16 cellular contexts compared by ENCODE assay signal in genomic region chr3:139281512-139282196, GRCh38.
A peak's percentile ranks its signal among the peaks of the same experiment; 100 is the strongest.
DNase-seq lines count a peak whose midpoint lies in the region; ATAC-seq, FAIRE-seq and TF ChIP-seq lines count a peak whose summit lies in the region.
"Had no signal": no experiment of that assay in that cellular context is flagged by ENCODE, and none has a peak within 500 bp of the region (broad histone marks: within the 10 kb centered on the region; RNA-seq: fewer than 3 reads in every experiment).

No MANE protein-coding gene starts in this region.

- H3K9me2 ChIP-seq in GM23248 (ENCODE audit: insufficient read depth), result no peaks in the 10 kb centered on the region

- H3K79me2 ChIP-seq in GM23248 (ENCODE audit: insufficient read depth) (no peaks in the 10 kb centered on the region), keratinocyte (ENCODE audit: control insufficient read depth, insufficient read depth, low read length) (no peaks in the 10 kb centered on the region)

- POLR2A ChIA-PET in activated CD4-positive, alpha-beta memory T cell treated with anti-CD3 and anti-CD28 coated beads for 36 hours (lab: Charles Lee), result no interaction called here
- POLR2A ChIA-PET in CD8-positive, alpha-beta T cell (lab: Charles Lee), result no interaction called here

- TF ChIP-seq CTCF in RWPE2 (IDR thresholded peaks at IDR 0.05; ENCODE audit: poor library complexity, severe bottlenecking) (no peak), keratinocyte (optimal IDR thresholded peaks at IDR 0.05 in 1 of 3, IDR thresholded peaks at IDR 0.05 in 1 of 3, conservative IDR thresholded peaks at IDR 0.05 in 1 of 3; ENCODE audit: extremely low read depth in 1 of 3, insufficient read depth in 2 of 3, low read length in 3 of 3) (no peak)
- no peak for TF ChIP-seq CTCF in CD8-positive, alpha-beta T cell (IDR thresholded peaks at IDR 0.05)

- dilution Hi-C loops in keratinocyte (cut with MboI; ENCODE audit: extremely low pct_ligation_motif_present, low sequenced_read_pairs), result no loop called here

- FAIRE-seq in keratinocyte (lab: Jason Lieb, UNC), result no peak
- FAIRE-seq: frontal cortex had no signal

- peak; percentile 81 for DNase-seq in AG20443 (ENCODE audit: low spot score)
- DNase-seq in GM23248, result peak; percentile 91
- DNase-seq in RWPE2 (ENCODE audit: low spot score), result no peak
- DNase-seq in keratinocyte (ENCODE audit: low read depth, low spot score), result no peak
- no peak for DNase-seq in activated CD4-positive, alpha-beta memory T cell treated with anti-CD3 and anti-CD28 coated beads for 36 hours
- no peak for DNase-seq in kidney tubule cell (ENCODE audit: low spot score)
- DNase-seq in CD8-positive, alpha-beta T cell, result no peak
- no peak for DNase-seq in GM19240 (ENCODE audit: insufficient read length, low spot score)
- DNase-seq: activated CD4-positive, alpha-beta T cell treated with anti-CD3 and anti-CD28 coated beads for 1 hour; activated T-cell treated with anti-CD3 and anti-CD28 coated beads, Interleukin-2, amount 50 U/mL, for 24 hours; amniotic stem cell; CD4-positive, CD25-positive, alpha-beta regulatory T cell; naive thymus-derived CD4-positive, alpha-beta T cell; NCI-H1092 treated with DMSO at 0.1 percent for 48 hours had no signal

- intact Hi-C loops in activated CD4-positive, alpha-beta memory T cell treated with anti-CD3 and anti-CD28 coated beads for 36 hours (cut with micrococcal nuclease), result no loop called here
- intact Hi-C loops in CD8-positive, alpha-beta T cell (cut with DNase I, micrococcal nuclease), result no loop called here

- H4K20me1 ChIP-seq in GM23248 (ENCODE audit: insufficient read depth) (no peaks in the 10 kb centered on the region), keratinocyte (ENCODE audit: control insufficient read depth, extremely low read depth, insufficient read depth, low read length) (no peaks in the 10 kb centered on the region)

- H3K27me3 ChIP-seq in GM23248 (replicated peaks; ENCODE audit: insufficient read depth) (no peaks in the 10 kb centered on the region), RWPE2 (ENCODE audit: insufficient read depth, poor library complexity, severe bottlenecking) (no peaks in the 10 kb centered on the region), keratinocyte (ENCODE audit: control insufficient read depth, extremely low read depth, insufficient read depth, low read length) (peaks cover 18% of the 10 kb centered on the region)
- no peaks in the 10 kb centered on the region for H3K27me3 ChIP-seq in CD8-positive, alpha-beta T cell (ENCODE audit: insufficient read depth, low read length)

- H3K9ac ChIP-seq in GM23248 (peak overlapping the region; percentile 67), keratinocyte (ENCODE audit: control insufficient read depth, extremely low read depth, insufficient read depth, low read length) (no peak overlapping the region)

- H3K9me3 ChIP-seq in GM23248 (ENCODE audit: low read depth) (no peaks in the 10 kb centered on the region), RWPE2 (ENCODE audit: severe bottlenecking) (no peaks in the 10 kb centered on the region), keratinocyte (ENCODE audit: control insufficient read depth, low read depth, low read length) (no peaks in the 10 kb centered on the region)
- H3K9me3 ChIP-seq in CD8-positive, alpha-beta T cell (ENCODE audit: low read length), result no peaks in the 10 kb centered on the region

- peak overlapping the region; percentile 56 for H3K4me3 ChIP-seq in GM23248
- no peak overlapping the region for H3K4me3 ChIP-seq in RWPE2 (ENCODE audit: severe bottlenecking)
- H3K4me3 ChIP-seq in keratinocyte (ENCODE audit: control insufficient read depth in 2 of 3, extremely low read depth in 1 of 3, insufficient read depth in 2 of 3, low read depth in 1 of 3, low read length in 3 of 3), result no peak overlapping the region
- no peak overlapping the region for H3K4me3 ChIP-seq in CD8-positive, alpha-beta T cell (ENCODE audit: low read depth, low read length)

- CTCF ChIA-PET in activated CD4-positive, alpha-beta memory T cell treated with anti-CD3 and anti-CD28 coated beads for 36 hours (lab: Charles Lee), result no interaction called here
- CTCF ChIA-PET in CD8-positive, alpha-beta T cell (lab: Charles Lee), result no interaction called here

- no peak overlapping the region for H3K27ac Mint-ChIP-seq in activated CD4-positive, alpha-beta memory T cell treated with anti-CD3 and anti-CD28 coated beads for 36 hours
- no peak overlapping the region for H3K27ac Mint-ChIP-seq in CD8-positive, alpha-beta T cell
- H3K27ac Mint-ChIP-seq: activated T-cell treated with anti-CD3 and anti-CD28 coated beads, Interleukin-2, amount 50 U/mL, for 24 hours; CD4-positive, CD25-positive, alpha-beta regulatory T cell; naive thymus-derived CD4-positive, alpha-beta T cell; stimulated activated naive CD8-positive, alpha-beta T cell treated with anti-CD3 and anti-CD28 coated beads, Interleukin-15, Interleukin-2, amounts not matched to agents 100 ng/mL and 50 ng/mL, for 24 hours had no signal

- H3K4me2 ChIP-seq in GM23248 (ENCODE audit: unreplicated experiment) (peak overlapping the region; percentile 80), keratinocyte (ENCODE audit: control insufficient read depth, extremely low read depth, insufficient read depth, low read depth, low read length) (peak overlapping the region; percentile 6)

- no peaks in the 10 kb centered on the region for H3K4me1 Mint-ChIP-seq in activated CD4-positive, alpha-beta memory T cell treated with anti-CD3 and anti-CD28 coated beads for 36 hours (ENCODE audit: low read depth)
- H3K4me1 Mint-ChIP-seq in CD8-positive, alpha-beta T cell (ENCODE audit: low read depth), result no peaks in the 10 kb centered on the region
- H3K4me1 Mint-ChIP-seq: CD4-positive, CD25-positive, alpha-beta regulatory T cell; naive thymus-derived CD4-positive, alpha-beta T cell had no signal

- H3F3A ChIP-seq in GM23248 (ENCODE audit: insufficient read depth), result peaks cover 18% of the 10 kb centered on the region

- no peaks in the 10 kb centered on the region for H3K9me1 ChIP-seq in keratinocyte (ENCODE audit: control insufficient read depth, extremely low read depth, insufficient read depth, low read length)

- WGBS in GM23248 (ENCODE audit: low coverage in 1 of 2, low lambda C conversion rate in 2 of 2, missing lambda C conversion rate in 2 of 2), 2 experiments, result 7 to 12% methylated on average over 16 of the region's 16 CpGs

- H3K4me1 ChIP-seq in GM23248 (ENCODE audit: insufficient read depth) (peaks cover 29% of the 10 kb centered on the region), RWPE2 (ENCODE audit: insufficient read depth, poor library complexity, severe bottlenecking) (no peaks in the 10 kb centered on the region), keratinocyte (ENCODE audit: control insufficient read depth, extremely low read depth, insufficient read depth, low read length) (no peaks in the 10 kb centered on the region)
- H3K4me1 ChIP-seq in CD8-positive, alpha-beta T cell (ENCODE audit: insufficient read depth, low read length), result no peaks in the 10 kb centered on the region

- no peaks in the 10 kb centered on the region for H3K36me3 ChIP-seq in GM23248 (ENCODE audit: low read depth)
- H3K36me3 ChIP-seq in RWPE2 (ENCODE audit: low read depth), result no peaks in the 10 kb centered on the region
- no peaks in the 10 kb centered on the region for H3K36me3 ChIP-seq in keratinocyte (ENCODE audit: control insufficient read depth in 2 of 2, extremely low read depth in 1 of 2, insufficient read depth in 2 of 2, low read length in 2 of 2)
- H3K36me3 ChIP-seq in CD8-positive, alpha-beta T cell (ENCODE audit: insufficient read depth, low read length), result no peaks in the 10 kb centered on the region

- H2AFZ ChIP-seq in GM23248 (peak overlapping the region; percentile 60), keratinocyte (ENCODE audit: control insufficient read depth, low read length) (peak overlapping the region; percentile 49)

- in situ Hi-C loops in GM23248 (cut with MboI), result no loop called here

- no peak overlapping the region for H3K4me3 Mint-ChIP-seq in activated CD4-positive, alpha-beta memory T cell treated with anti-CD3 and anti-CD28 coated beads for 36 hours
- no peak overlapping the region for H3K4me3 Mint-ChIP-seq in CD8-positive, alpha-beta T cell
- H3K4me3 Mint-ChIP-seq: activated T-cell treated with anti-CD3 and anti-CD28 coated beads, Interleukin-2, amount 50 U/mL, for 24 hours; CD4-positive, CD25-positive, alpha-beta regulatory T cell; naive thymus-derived CD4-positive, alpha-beta T cell; stimulated activated naive CD8-positive, alpha-beta T cell treated with anti-CD3 and anti-CD28 coated beads, Interleukin-15, Interleukin-2, amounts not matched to agents 100 ng/mL and 50 ng/mL, for 24 hours had no signal

- H3K36me3 Mint-ChIP-seq in activated CD4-positive, alpha-beta memory T cell treated with anti-CD3 and anti-CD28 coated beads for 36 hours, result no peaks in the 10 kb centered on the region
- H3K36me3 Mint-ChIP-seq in CD8-positive, alpha-beta T cell, result no peaks in the 10 kb centered on the region
- H3K36me3 Mint-ChIP-seq: CD4-positive, CD25-positive, alpha-beta regulatory T cell; naive thymus-derived CD4-positive, alpha-beta T cell had no signal

- ATAC-seq in RWPE2 (ENCODE audit: low read depth), result peak; percentile 53; the same call in 2 of the 3 replicates
- no peak for ATAC-seq in CD8-positive, alpha-beta T cell
- ATAC-seq: naive thymus-derived CD4-positive, alpha-beta T cell had no signal

- H3K9me3 Mint-ChIP-seq in activated CD4-positive, alpha-beta memory T cell treated with anti-CD3 and anti-CD28 coated beads for 36 hours, result no peaks in the 10 kb centered on the region
- no peaks in the 10 kb centered on the region for H3K9me3 Mint-ChIP-seq in CD8-positive, alpha-beta T cell
- H3K9me3 Mint-ChIP-seq: activated T-cell treated with anti-CD3 and anti-CD28 coated beads, Interleukin-2, amount 50 U/mL, for 24 hours; CD4-positive, CD25-positive, alpha-beta regulatory T cell; stimulated activated naive CD8-positive, alpha-beta T cell treated with anti-CD3 and anti-CD28 coated beads, Interleukin-15, Interleukin-2, amounts not matched to agents 100 ng/mL and 50 ng/mL, for 24 hours had no signal

- H3K27ac ChIP-seq in GM23248, result peak overlapping the region; percentile 79
- no peak overlapping the region for H3K27ac ChIP-seq in RWPE2 (ENCODE audit: poor library complexity, severe bottlenecking)
- H3K27ac ChIP-seq in keratinocyte (ENCODE audit: control insufficient read depth, insufficient read depth, low read length), result no peak overlapping the region
- H3K27ac ChIP-seq in CD8-positive, alpha-beta T cell (ENCODE audit: low read depth, low read length), result no peak overlapping the region

- peaks cover 3% of the 10 kb centered on the region for H3K27me3 Mint-ChIP-seq in activated CD4-positive, alpha-beta memory T cell treated with anti-CD3 and anti-CD28 coated beads for 36 hours
- H3K27me3 Mint-ChIP-seq in CD8-positive, alpha-beta T cell (ENCODE audit: low read depth), result peaks cover 10% of the 10 kb centered on the region

Comparison
In these comparisons a context has a peak if more than half of its experiments do, and no peak if none do; other contexts are left out.
1. DNase-seq: peak in AG20443 (single experiment) and GM23248 (single experiment); none in RWPE2 (single experiment), keratinocyte (single experiment), activated CD4-positive, alpha-beta memory T cell treated with anti-CD3 and anti-CD28 coated beads for 36 hours (single experiment), kidney tubule cell (single experiment), CD8-positive, alpha-beta T cell (0 of 7) and GM19240 (single experiment).